ENCODE assay signal across 8 cellular contexts in genomic region chr11:27718853-27719574, GRCh38. TPM values are rescaled to one million over a fixed set of nuclear protein-coding genes. Genes with fewer than 3 reads are reported as not detected.
A peak's percentile ranks its signal among the peaks of the same experiment; 100 is the strongest.
DNase-seq lines count a peak whose midpoint lies in the region; ATAC-seq, FAIRE-seq and TF ChIP-seq lines count a peak whose summit lies in the region.

No MANE protein-coding gene starts in this region.

- H3K27me3 ChIP-seq in gastrocnemius medialis, result peaks cover 73 to 82% (median 77%) of the 10 kb centered on the region in 3 donors

- 0 out of 2 replicates have a peak, but pooled peaks have one; percentile 9 for TF ChIP-seq POLR2A in H54 (IDR thresholded peaks at IDR 0.05; ENCODE audit: low read depth, low read length)
- TF ChIP-seq POLR2A in gastrocnemius medialis (IDR thresholded peaks at IDR 0.05), result no peak

- no peak for TF ChIP-seq CTCF in gastrocnemius medialis (IDR thresholded peaks at IDR 0.05 in 4 of 5, conservative IDR thresholded peaks at IDR 0.05 in 1 of 5)

- H3K9ac ChIP-seq in SK-N-MC (ENCODE audit: insufficient read length), result no peak overlapping the region

- in situ Hi-C loops in gastrocnemius medialis (cut with MboI; ENCODE audit: low sequenced_read_pairs in 4 of 4), result loop anchor here in 1 of 4 donors (25.0 kb wide), 1 partner anchor 818 kb away; no protein-coding TSS in a partner anchor

- H3K36me3 ChIP-seq in SK-N-MC (ENCODE audit: insufficient read depth, low read length), result no peaks in the 10 kb centered on the region
- no peaks in the 10 kb centered on the region for H3K36me3 ChIP-seq in gastrocnemius medialis

- H3K27ac ChIP-seq in SK-N-MC (no peak overlapping the region), gastrocnemius medialis (no peak overlapping the region)

- peaks cover 10 to 12% of the 10 kb centered on the region in 2 donors for H3K4me1 ChIP-seq in gastrocnemius medialis

- FAIRE-seq in H54 (lab: Jason Lieb, UNC), result no peak

- H3K9me3 ChIP-seq in SK-N-MC (ENCODE audit: low read depth, low read length) (no peaks in the 10 kb centered on the region), gastrocnemius medialis (no peaks in the 10 kb centered on the region)

- ATAC-seq in Right ventricle myocardium superior (ENCODE audit: poor library complexity) (peak; percentile 93), gastrocnemius medialis (no peak), HG03354 (IDR thresholded peaks at IDR 0.05; ENCODE audit: poor library complexity, severe bottlenecking, unreplicated experiment) (no peak)
- ATAC-seq in activated CD4-positive, CD25-positive, alpha-beta regulatory T cell treated with anti-CD3 and anti-CD28 coated beads, Interleukin-2, amount 50 U/mL, for 24 hours, result no peak

- H3K4me3 ChIP-seq in SK-N-MC (peak overlapping the region; percentile 70), gastrocnemius medialis (peak overlapping the region; percentile 35 to 61 (median 48))

- DNase-seq in H54 (ENCODE audit: insufficient read length, low spot score) (peak; percentile 55), SK-N-MC (ENCODE audit: low read depth, low spot score) (no peak), Right ventricle myocardium superior (peak; percentile 48), gastrocnemius medialis (no peak), hippocampal formation (lab: John Stamatoyannopoulos, UW) (no peak), AML-193 (lab: John Stamatoyannopoulos, UW) (no peak)

- intact Hi-C loops in Right ventricle myocardium superior (cut with DNase I), result no loop called here
- intact Hi-C loops in gastrocnemius medialis (cut with DNase I; ENCODE audit: low total_unique reads), result no loop called here

RNA-seq across cellular contexts. Expression of gene BDNF, which starts 18.8 kb away (rescaled TPM):
- 4.0 TPM for total RNA-seq in Right ventricle myocardium superior
- under 1 TPM in 1 of 4 donors, not detected in 3; 0.09 TPM for total RNA-seq in gastrocnemius medialis

Comparison
In these comparisons a context has a peak if more than half of its experiments do, and no peak if none do; other contexts are left out.
1. DNase-seq: peak in H54 (single experiment) and Right ventricle myocardium superior (single experiment); none in SK-N-MC (single experiment), gastrocnemius medialis (0 of 2), hippocampal formation (0 of 2) and AML-193 (0 of 2).